In the genomic region with DNA sequence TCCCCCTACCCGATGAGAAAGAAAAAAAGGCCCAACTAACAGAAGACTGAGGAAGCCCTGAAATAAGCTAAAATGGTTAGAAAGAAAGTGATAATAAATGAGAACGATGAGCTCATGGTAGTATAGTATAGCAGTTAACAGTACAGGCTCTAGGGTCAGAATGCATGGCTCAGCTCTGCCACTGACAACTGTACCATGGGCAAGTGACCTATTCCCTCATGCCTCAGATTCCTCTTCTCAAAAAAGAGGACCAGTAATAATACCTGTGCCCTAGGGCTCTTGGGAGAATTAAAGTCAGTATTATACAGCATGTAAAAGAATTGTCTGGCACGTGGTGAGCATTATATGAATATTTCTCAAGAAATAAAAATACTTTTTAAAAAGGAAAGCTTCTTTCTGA, we compare ENCODE assay signal across 24 cellular contexts.
"Had no signal": no experiment of that assay in that cellular context is flagged by ENCODE, and none has a peak within 500 bp of the region (broad histone marks: within the 10 kb centered on the region; RNA-seq: fewer than 3 reads in every experiment).

No MANE protein-coding gene starts in this region.

- H3K4me3 ChIP-seq: esophagus muscularis mucosa, gastroesophageal sphincter, left ventricle myocardium inferior, lower lobe of right lung, psoas muscle, right lobe of liver, suprapubic skin, thyroid gland, upper lobe of left lung, uterus had no signal

- H3K27ac Mint-ChIP-seq: memory B cell; stimulated activated effector memory CD8-positive, alpha-beta T cell treated with anti-CD3 and anti-CD28 coated beads, Interleukin-12 subunit alpha, Interleukin-12 subunit beta, amount 100 ng/mL, for 72 hours had no signal

- ATAC-seq: effector memory CD8-positive, alpha-beta T cell; gastroesophageal sphincter; left cardiac atrium; lower lobe of right lung; psoas muscle; right lobe of liver; stimulated activated effector memory CD8-positive, alpha-beta T cell treated with anti-CD3 and anti-CD28 coated beads, Interleukin-12 subunit alpha, Interleukin-12 subunit beta, amount 100 ng/mL, for 72 hours; stimulated activated naive CD8-positive, alpha-beta T cell treated with anti-CD3 and anti-CD28 coated beads, Interleukin-15, Interleukin-2, amounts not matched to agents 100 U/mL and 50 U/mL, for 24 hours had no signal

- H3K9me3 ChIP-seq: neutrophil, psoas muscle, suprapubic skin, thyroid gland, uterus had no signal

- H3K4me1 ChIP-seq: psoas muscle, thyroid gland, uterus had no signal

- H3K27me3 Mint-ChIP-seq: effector memory CD8-positive, alpha-beta T cell; memory B cell had no signal

- H3K27me3 ChIP-seq: esophagus muscularis mucosa, gastroesophageal sphincter, neutrophil, right lobe of liver, suprapubic skin, thyroid gland, upper lobe of left lung, uterus had no signal

- H3K27ac ChIP-seq: epithelial cell of prostate, esophagus muscularis mucosa, gastroesophageal sphincter, left ventricle myocardium inferior, lower lobe of right lung, neutrophil, psoas muscle, right lobe of liver, suprapubic skin, thyroid gland, upper lobe of left lung, uterus had no signal

- DNase-seq: cortex of kidney; effector memory CD8-positive, alpha-beta T cell; glutamatergic neuron; kidney; left cardiac atrium; left ventricle myocardium inferior; lower lobe of right lung; psoas muscle; retina; right lobe of liver; stimulated activated CD4-positive, alpha-beta T cell treated with anti-CD3 and anti-CD28 coated beads, Interleukin-4, amount 100 ng/mL, for 1 hour; stimulated activated naive CD8-positive, alpha-beta T cell treated with anti-CD3 and anti-CD28 coated beads, Interleukin-15, Interleukin-2, amounts not matched to agents 100 U/mL and 50 U/mL, for 24 hours; thyroid gland; upper lobe of left lung; uterus had no signal

- H3K36me3 ChIP-seq: esophagus muscularis mucosa, lower lobe of right lung, neutrophil, right lobe of liver, thyroid gland, upper lobe of left lung, uterus had no signal

- H3K4me3 Mint-ChIP-seq: effector memory CD8-positive, alpha-beta T cell; memory B cell; mesothelial cell of epicardium; nephron; stimulated activated effector memory CD8-positive, alpha-beta T cell treated with anti-CD3 and anti-CD28 coated beads, Interleukin-12 subunit alpha, Interleukin-12 subunit beta, amount 100 ng/mL, for 72 hours had no signal
